Comparison of ENCODE assay signal across 12 cellular contexts in genomic region chr15:64105113-64105704, GRCh38. TPM values are rescaled to one million over a fixed set of nuclear protein-coding genes. Genes with fewer than 3 reads are reported as not detected.
DNase-seq lines count a peak whose midpoint lies in the region; ATAC-seq and TF ChIP-seq lines count a peak whose summit lies in the region.
"Had no signal": no experiment of that assay in that cellular context is flagged by ENCODE, and none has a peak within 500 bp of the region (broad histone marks: within the 10 kb centered on the region; RNA-seq: fewer than 3 reads in every experiment).

No MANE protein-coding gene starts in this region.

- H3K36me3 ChIP-seq in lung (ENCODE audit: control insufficient read depth in 2 of 2, insufficient read depth in 2 of 2, low read length in 2 of 2) (peaks cover 0 to 2% of the 10 kb centered on the region in 2 donors), thyroid gland (no peaks in the 10 kb centered on the region)

- ATAC-seq in lung (ENCODE audit: insufficient read depth, low FRiP score), result peak; percentile 71
- ATAC-seq in GM21825 (IDR thresholded peaks at IDR 0.05; ENCODE audit: unreplicated experiment), result no peak
- ATAC-seq: GM23338 had no signal

- no peaks in the 10 kb centered on the region for H3K27me3 Mint-ChIP-seq in osteocyte (ENCODE audit: unreplicated experiment)

- H3K9me3 ChIP-seq in lung (ENCODE audit: control insufficient read depth in 2 of 2, insufficient read depth in 1 of 2, low read length in 1 of 2), result no peaks in the 10 kb centered on the region
- H3K9me3 ChIP-seq in thyroid gland, result no peaks in the 10 kb centered on the region

- TF ChIP-seq CTCF in dorsolateral prefrontal cortex (IDR thresholded peaks at IDR 0.05 in 54 of 56, conservative IDR thresholded peaks at IDR 0.05 in 2 of 56; ENCODE audit: low read depth in 1 of 56, partially characterized antibody in 56 of 56), result no peak
- no peak for TF ChIP-seq CTCF in lung (IDR thresholded peaks at IDR 0.05; ENCODE audit: control extremely low read depth, extremely low read depth)
- TF ChIP-seq CTCF in thyroid gland (IDR thresholded peaks at IDR 0.05), result peak in 1 of 6 experiments; percentile 4
- no peak for TF ChIP-seq CTCF in osteocyte (IDR thresholded peaks at IDR 0.05)

- intact Hi-C loops in dorsolateral prefrontal cortex (cut with DNase I) (no loop called here), thyroid gland (cut with DNase I) (no loop called here)

- H3K27me3 ChIP-seq in dorsolateral prefrontal cortex (no peaks in the 10 kb centered on the region), lung (ENCODE audit: control insufficient read depth, insufficient read depth) (no peaks in the 10 kb centered on the region), thyroid gland (no peaks in the 10 kb centered on the region)

- H3K36me3 Mint-ChIP-seq in osteocyte (ENCODE audit: unreplicated experiment), result peaks cover 3% of the 10 kb centered on the region

- DNase-seq in MV-4-11 (lab: John Stamatoyannopoulos, UW), result peak; percentile 89
- no peak for DNase-seq in dorsolateral prefrontal cortex
- DNase-seq in lung (ENCODE audit: low spot score), result peak; percentile 42
- DNase-seq in thyroid gland, result peak; percentile 58 to 60
- no peak for DNase-seq in osteocyte (ENCODE audit: extremely low spot score, unreplicated experiment)
- no peak for DNase-seq in mesenteric fat pad (ENCODE audit: low spot score)
- no peak for DNase-seq in activated gamma-delta T cell treated with Interleukin-2 at 50 U/mL for 16 hours
- DNase-seq: EL; NCI-H1105 treated with DMSO at 0.1 percent for 48 hours; stimulated activated CD4-positive, alpha-beta T cell treated with anti-CD3 and anti-CD28 coated beads, Interleukin-15, amount 100 ng/mL, for 24 hours had no signal

- H3K4me3 ChIP-seq in dorsolateral prefrontal cortex (no peak overlapping the region), lung (no peak overlapping the region), thyroid gland (replicated peaks in 1 of 3) (no peak overlapping the region)
- H3K4me3 ChIP-seq: GM23338 had no signal

- TF ChIP-seq POLR2A in thyroid gland (IDR thresholded peaks at IDR 0.05), result peak in 1 of 2 donors; percentile 43

- H3K4me3 Mint-ChIP-seq in osteocyte (ENCODE audit: unreplicated experiment), result no peak overlapping the region
- H3K4me3 Mint-ChIP-seq: GM23338 had no signal

- H3K27ac Mint-ChIP-seq in osteocyte (ENCODE audit: unreplicated experiment), result no peak overlapping the region
- H3K27ac Mint-ChIP-seq: GM23338 had no signal

- H3K4me1 Mint-ChIP-seq in osteocyte (ENCODE audit: unreplicated experiment), result no peaks in the 10 kb centered on the region
- H3K4me1 Mint-ChIP-seq: GM23338 had no signal

- H3K4me1 ChIP-seq in lung (ENCODE audit: control insufficient read depth in 2 of 2, insufficient read depth in 2 of 2, low read length in 2 of 2) (peaks cover 6 to 23% of the 10 kb centered on the region in 2 donors), thyroid gland (peaks cover 40 to 83% of the 10 kb centered on the region in 2 donors)

- WGBS in lung, 2 donors, result 49 to 54% methylated on average over 9 of the region's 9 CpGs
- 49 to 50% methylated on average over 9 of the region's 9 CpGs for WGBS in thyroid gland, 2 donors

- H3K27ac ChIP-seq in dorsolateral prefrontal cortex (peak overlapping the region in 48 of 59 donors; percentile 1 to 81 (median 52)), lung (ENCODE audit: low read depth in 1 of 2, low read length in 1 of 2) (peak overlapping the region in 1 of 2 donors; percentile 47), thyroid gland (peak overlapping the region; percentile 59 to 94 (median 90))

- H3K9me3 Mint-ChIP-seq in osteocyte (ENCODE audit: unreplicated experiment), result no peaks in the 10 kb centered on the region
- H3K9me3 Mint-ChIP-seq: GM23338 had no signal

RNA-seq across cellular contexts. Expression of gene SNX1, which starts 9.4 kb away (rescaled TPM):
- total RNA-seq in dorsolateral prefrontal cortex (100 to 1,000 TPM in 82 of 120 experiments, 10 to 100 TPM in 38; 71.7 to 193 (median 110) TPM), lung (100 to 1,000 TPM; 108 to 169 TPM), thyroid gland (100 to 1,000 TPM; 184 to 348 (median 211) TPM), osteocyte (101 and 106 TPM in 2 replicates), mesenteric fat pad (188 TPM)
- 100 to 1,000 TPM in 1 of 2 donors, 10 to 100 TPM in 1; 70.6 to 109 TPM for polyA plus RNA-seq in lung

RNA-seq across cellular contexts. Expression of gene CIAO2A, which starts 11.6 kb away (rescaled TPM):
- 10 to 100 TPM; 13.7 to 37.5 (median 22.9) TPM for total RNA-seq in dorsolateral prefrontal cortex
- total RNA-seq in lung, result 10 to 100 TPM; 40.4 to 89.6 TPM
- 10 to 100 TPM; 75.9 to 95.6 TPM for polyA plus RNA-seq in lung
- total RNA-seq in thyroid gland, result 100 to 1,000 TPM; 104 to 144 (median 129) TPM
- total RNA-seq in osteocyte, result 32.6 and 33.8 TPM in 2 replicates
- total RNA-seq in mesenteric fat pad, result 36.3 TPM

RNA-seq across cellular contexts. Expression of gene SNX22, which starts 46.3 kb away (rescaled TPM):
- total RNA-seq in dorsolateral prefrontal cortex (10 to 100 TPM in 113 of 120 experiments, 1 to 10 TPM in 7; 3.1 to 59.1 (median 19.8) TPM), lung (10 to 100 TPM in 1 of 2 donors, 1 to 10 TPM in 1; 3.4 to 20.3 TPM), thyroid gland (100 to 1,000 TPM; 102 to 241 (median 123) TPM), osteocyte (0.24 and 0.31 TPM in 2 replicates), mesenteric fat pad (0.71 TPM)
- 10 to 100 TPM in 1 of 2 donors, 1 to 10 TPM in 1; 4.1 to 14.2 TPM for polyA plus RNA-seq in lung

RNA-seq across cellular contexts. Expression of gene PPIB, which starts 57.6 kb away (rescaled TPM):
- total RNA-seq in dorsolateral prefrontal cortex (100 to 1,000 TPM in 85 of 120 experiments, 10 to 100 TPM in 35; 75.2 to 173 (median 106) TPM), lung (100 to 1,000 TPM; 213 to 721 TPM), thyroid gland (1,000 to 10,000 TPM; 1,046 to 3,819 (median 1,394) TPM), osteocyte (698 and 746 TPM in 2 replicates), mesenteric fat pad (470 TPM)
- polyA plus RNA-seq in lung, result 1,000 to 10,000 TPM in 1 of 2 donors, 100 to 1,000 TPM in 1; 981 to 1,077 TPM

RNA-seq across cellular contexts. Expression of gene DAPK2, which starts 58.9 kb away (rescaled TPM):
- total RNA-seq in dorsolateral prefrontal cortex (10 to 100 TPM in 99 of 120 experiments, 1 to 10 TPM in 21; 3.2 to 43.7 (median 15.5) TPM), lung (10 to 100 TPM; 58.1 to 59.0 TPM), thyroid gland (100 to 1,000 TPM in 2 of 4 donors, 10 to 100 TPM in 2; 47.4 to 105 (median 78.7) TPM), osteocyte (17.6 and 17.7 TPM in 2 replicates), mesenteric fat pad (18.1 TPM)
- 10 to 100 TPM; 20.5 to 40.1 TPM for polyA plus RNA-seq in lung

Comparison
In these comparisons a context has a peak if more than half of its experiments do, and no peak if none do; other contexts are left out.
1. DNase-seq: peak in MV-4-11 (single experiment), lung (single experiment) and thyroid gland (2 of 2); none in dorsolateral prefrontal cortex (0 of 10), osteocyte (single experiment), mesenteric fat pad (single experiment) and activated gamma-delta T cell treated with Interleukin-2 at 50 U/mL for 16 hours (single experiment).